ENCODE assay signal across 1 cellular context in genomic region chr9:127723450-127723849, GRCh38.
TF ChIP-seq lines count a peak whose summit lies in the region.

No MANE protein-coding gene starts in this region.

TF ChIP-seq in GM23338, 12 proteins besides CTCF, POLR2A, EP300 and RAD21:
- TF ChIP-seq EZH2 (IDR thresholded peaks at IDR 0.05; ENCODE audit: low read depth, unreplicated experiment) (no peak), ZNF331 (CRISPR knock-in tag; IDR thresholded peaks at IDR 0.05; ENCODE audit: low read depth) (no peak), JUNB (IDR thresholded peaks at IDR 0.05; ENCODE audit: unreplicated experiment) (no peak), ZNF462 (CRISPR knock-in tag; IDR thresholded peaks at IDR 0.05) (no peak), NANOG (IDR thresholded peaks at IDR 0.05; ENCODE audit: borderline replicate concordance) (no peak), ETS1 (IDR thresholded peaks at IDR 0.05) (no peak), CREB1 (CRISPR knock-in tag; IDR thresholded peaks at IDR 0.05; ENCODE audit: low read depth) (no peak)
